In the genomic region with DNA sequence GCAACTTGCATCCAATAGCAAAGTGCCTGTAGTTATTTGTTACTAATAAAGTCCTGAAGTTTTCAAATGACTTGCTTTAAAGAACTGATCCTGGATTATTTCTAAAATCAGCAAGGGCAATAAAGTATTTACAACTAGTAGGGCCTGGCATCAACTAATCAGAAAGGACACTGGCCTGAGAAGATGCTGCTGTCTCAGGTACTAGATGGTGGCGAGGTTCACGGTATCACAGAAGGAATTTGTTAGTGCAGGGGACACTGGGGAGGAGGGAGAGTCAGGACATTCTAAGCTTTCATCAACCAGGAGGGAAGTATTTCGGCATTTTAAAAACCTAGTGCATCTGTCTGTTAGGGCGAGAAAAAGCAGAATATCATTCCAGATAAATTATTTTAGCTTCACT, we compare ENCODE assay signal across 19 cellular contexts.
"Had no signal": no experiment of that assay in that cellular context is flagged by ENCODE, and none has a peak within 500 bp of the region (broad histone marks: within the 10 kb centered on the region; RNA-seq: fewer than 3 reads in every experiment).

No MANE protein-coding gene starts in this region.

- ATAC-seq: Panc1 had no signal

- DNase-seq: KBM-7, NCI-H1048, NCI-H1105, NCI-H1417 treated with DMSO at 0.1 percent for 48 hours, NCI-H146, NCI-H1694 treated with DMSO at 0.1 percent for 48 hours, NCI-H2029, NCI-H2081 treated with DMSO at 0.1 percent for 48 hours, NCI-H2171, NCI-H226, NCI-H446, NCI-H510A, NCI-H524 treated with DMSO at 0.1 percent for 48 hours, NCI-H69, NCI-H774, SHP77 had no signal

- H3K27ac ChIP-seq: HL-60, RWPE1 had no signal
